Comparison of ENCODE assay signal across 10 cellular contexts in genomic region chr4:80307774-80308465, GRCh38. TPM values are rescaled to one million over a fixed set of nuclear protein-coding genes. Genes with fewer than 3 reads are reported as not detected.
DNase-seq lines count a peak whose midpoint lies in the region; ATAC-seq and TF ChIP-seq lines count a peak whose summit lies in the region.
"Had no signal": no experiment of that assay in that cellular context is flagged by ENCODE, and none has a peak within 500 bp of the region (broad histone marks: within the 10 kb centered on the region; RNA-seq: fewer than 3 reads in every experiment).

No MANE protein-coding gene starts in this region.

- ATAC-seq in right cardiac atrium (peak in 1 of 2 donors; percentile 38), foreskin keratinocyte (peak; percentile 79), GM19328 (IDR thresholded peaks at IDR 0.05; ENCODE audit: unreplicated experiment) (no peak), HG02970 (IDR thresholded peaks at IDR 0.05; ENCODE audit: low FRiP score, unreplicated experiment) (no peak)
- ATAC-seq: naive thymus-derived CD4-positive, alpha-beta T cell had no signal

- no peak for TF ChIP-seq CTCF in foreskin keratinocyte (conservative IDR thresholded peaks at IDR 0.05)

- intact Hi-C loops in right cardiac atrium (cut with DNase I) (no loop called here), cardiac septum (cut with DNase I) (no loop called here)

- no peaks in the 10 kb centered on the region for H3K9me3 ChIP-seq in right cardiac atrium (ENCODE audit: control insufficient read depth, low read length)

- DNase-seq in right cardiac atrium (peak in 2 of 3 donors; percentile 12 to 16), cardiac septum (ENCODE audit: low spot score) (no peak), RKO (ENCODE audit: low spot score) (peak; percentile 95), foreskin keratinocyte (peak; percentile 69 to 82), NCI-H2227 treated with DMSO at 0.1 percent for 48 hours (lab: John Stamatoyannopoulos, UW) (no peak)
- no peak for DNase-seq in activated CD4-positive, alpha-beta T cell treated with anti-CD3 and anti-CD28 coated beads for 4 hours
- DNase-seq: C1 segment of cervical spinal cord; naive thymus-derived CD4-positive, alpha-beta T cell had no signal

- H3K4me1 ChIP-seq in right cardiac atrium (ENCODE audit: control insufficient read depth, insufficient read depth, low read length) (no peaks in the 10 kb centered on the region), foreskin keratinocyte (peaks cover 48% of the 10 kb centered on the region)

- WGBS in right cardiac atrium = 46% methylated on average over 10 of the region's 10 CpGs

- H3K4me3 ChIP-seq in right cardiac atrium (ENCODE audit: low read length) = no peak overlapping the region

- H3K27ac ChIP-seq in right cardiac atrium (ENCODE audit: low read length) (no peak overlapping the region), foreskin keratinocyte (peak overlapping the region; percentile 84)

- H3K27me3 ChIP-seq in right cardiac atrium (ENCODE audit: control insufficient read depth, insufficient read depth) (no peaks in the 10 kb centered on the region), foreskin keratinocyte (no peaks in the 10 kb centered on the region)

RNA-seq across cellular contexts. Expression of gene CFAP299, which starts 27.6 kb away (rescaled TPM):
- total RNA-seq in right cardiac atrium = not detected
- polyA plus RNA-seq in right cardiac atrium = not detected
- total RNA-seq in cardiac septum = not detected
- total RNA-seq in foreskin keratinocyte = not detected in 2 replicates
- polyA plus RNA-seq in foreskin keratinocyte = not detected in 2 replicates
- total RNA-seq: naive thymus-derived CD4-positive, alpha-beta T cell had no signal
- polyA plus RNA-seq: naive thymus-derived CD4-positive, alpha-beta T cell had no signal

RNA-seq across cellular contexts. Expression of gene FGF5, which starts 41.5 kb away (rescaled TPM):
- total RNA-seq in right cardiac atrium (not detected), cardiac septum (0.30 TPM), foreskin keratinocyte (4.2 and 5.8 TPM in 2 replicates)
- polyA plus RNA-seq in right cardiac atrium (not detected), foreskin keratinocyte (2.7 TPM in 2 replicates)
- polyA plus RNA-seq: naive thymus-derived CD4-positive, alpha-beta T cell had no signal

Comparison
In these comparisons a context has a peak if more than half of its experiments do, and no peak if none do; other contexts are left out.
1. DNase-seq: peak in right cardiac atrium (2 of 3), RKO (single experiment) and foreskin keratinocyte (2 of 2); none in cardiac septum (single experiment), NCI-H2227 treated with DMSO at 0.1 percent for 48 hours (single experiment) and activated CD4-positive, alpha-beta T cell treated with anti-CD3 and anti-CD28 coated beads for 4 hours (0 of 2).